Comparison of ENCODE assay signal across 11 cellular contexts in genomic region chr16:2671741-2672140, GRCh38. TPM values are rescaled to one million over a fixed set of nuclear protein-coding genes. Genes with fewer than 3 reads are reported as not detected.
DNase-seq lines count a peak whose midpoint lies in the region; ATAC-seq, FAIRE-seq and TF ChIP-seq lines count a peak whose summit lies in the region.
"Had no signal": no experiment of that assay in that cellular context is flagged by ENCODE, and none has a peak within 500 bp of the region (broad histone marks: within the 10 kb centered on the region; RNA-seq: fewer than 3 reads in every experiment).

No MANE protein-coding gene starts in this region.

- no peaks in the 10 kb centered on the region for H3K9me3 ChIP-seq in BLaER1
- no peaks in the 10 kb centered on the region for H3K9me3 ChIP-seq in K562 (replicated peaks; ENCODE audit: control insufficient read depth, insufficient read depth, low read depth, low read length)
- H3K9me3 ChIP-seq in SJCRH30 (replicated peaks), result no peaks in the 10 kb centered on the region

- POLR2A ChIA-PET in K562 (lab: Yijun Ruan, JAX), result no interaction called here

- FAIRE-seq in K562 (lab: Jason Lieb, UNC), result no peak
- FAIRE-seq: H54 had no signal

- H4K20me1 ChIP-seq in BLaER1, result peaks cover 37% of the 10 kb centered on the region
- H4K20me1 ChIP-seq in KMS-11 (ENCODE audit: insufficient read depth), result no peaks in the 10 kb centered on the region
- H4K20me1 ChIP-seq in K562 (replicated peaks; ENCODE audit: control insufficient read depth, insufficient read depth, low read length), result no peaks in the 10 kb centered on the region

- ATAC-seq in K562 (no peak), GM21526 (IDR thresholded peaks at IDR 0.05; ENCODE audit: low FRiP score, unreplicated experiment) (no peak)
- no peak for ATAC-seq in natural killer cell treated with Interleukin-12 subunit alpha and Interleukin-12 subunit beta and Interleukin-15 and Interleukin-18, amount 100 ng/mL, for 72 hours
- ATAC-seq: activated naive CD4-positive, alpha-beta T cell treated with anti-CD3 and anti-CD28 coated beads, Interleukin-2, amount 50 U/mL, for 72 hours had no signal

- H3K4me3 ChIP-seq in BLaER1 (peak overlapping the region; percentile 74; the same call in 1 of the 2 replicates), KMS-11 (IDR thresholded peaks at IDR 0.05; ENCODE audit: insufficient read depth, low read depth, low read length) (no peak overlapping the region), K562 (peak overlapping the region; percentile 63; the same call in 1 of the 2 replicates), SJCRH30 (no peak overlapping the region)

- H3K4me2 ChIP-seq in BLaER1 (peak overlapping the region; percentile 88), KMS-11 (peak overlapping the region; percentile 49; the same call in 1 of the 2 replicates), K562 (ENCODE audit: insufficient read depth, low read length) (peak overlapping the region; percentile 69; the same call in 1 of the 2 replicates)

- H3K27me3 Mint-ChIP-seq in natural killer cell treated with Interleukin-12 subunit alpha and Interleukin-12 subunit beta and Interleukin-15 and Interleukin-18, amount 100 ng/mL, for 72 hours, result no peaks in the 10 kb centered on the region

- BruUV-seq in K562 (replicated peaks; lab: Mats Ljungman, UMichigan), result no TSS peak

- TF ChIP-seq EP300 in K562 (IDR thresholded peaks at IDR 0.05; ENCODE audit: low read length), result no peak

- DNase-seq in K562 (ENCODE audit: extremely low read depth in 1 of 4, low spot score in 3 of 4) (no peak), SJCRH30 (no peak), HT-29 (ENCODE audit: low spot score) (no peak), SW480 (ENCODE audit: low spot score) (no peak)
- no peak for DNase-seq in natural killer cell treated with Interleukin-12 subunit alpha and Interleukin-12 subunit beta and Interleukin-15 and Interleukin-18, amount 100 ng/mL, for 72 hours (ENCODE audit: low spot score)
- DNase-seq: SW 1271 had no signal

- CTCF ChIA-PET in K562 (lab: Yijun Ruan, JAX; ENCODE audit: low intra/inter-chr PET ratio), result no interaction called here

- no peak overlapping the region for H3K27ac Mint-ChIP-seq in natural killer cell treated with Interleukin-12 subunit alpha and Interleukin-12 subunit beta and Interleukin-15 and Interleukin-18, amount 100 ng/mL, for 72 hours

- peaks cover 27% of the 10 kb centered on the region for H3K36me3 ChIP-seq in BLaER1
- no peaks in the 10 kb centered on the region for H3K36me3 ChIP-seq in KMS-11 (ENCODE audit: insufficient read depth)
- H3K36me3 ChIP-seq in K562 (ENCODE audit: control insufficient read depth, insufficient read depth, low read length), result peaks cover 19% of the 10 kb centered on the region; the same call in 1 of the 3 replicates
- H3K36me3 ChIP-seq in SJCRH30, result no peaks in the 10 kb centered on the region

- H3K9ac ChIP-seq in BLaER1 (peak overlapping the region; percentile 65; the same call in 1 of the 2 replicates), KMS-11 (no peak overlapping the region), K562 (ENCODE audit: insufficient read depth in 1 of 2, low read depth in 2 of 2, low read length in 2 of 2) (peak overlapping the region; percentile 57 to 76; a peak in 1 of 4 replicates)

- H3K4me3 Mint-ChIP-seq in natural killer cell treated with Interleukin-12 subunit alpha and Interleukin-12 subunit beta and Interleukin-15 and Interleukin-18, amount 100 ng/mL, for 72 hours, result peak overlapping the region; percentile 85

- H3K27ac ChIP-seq in BLaER1 (no peak overlapping the region), KMS-11 (no peak overlapping the region), K562 (ENCODE audit: extremely low read depth, low read depth, low read length) (no peak overlapping the region), SJCRH30 (no peak overlapping the region)

- H3K4me1 Mint-ChIP-seq in natural killer cell treated with Interleukin-12 subunit alpha and Interleukin-12 subunit beta and Interleukin-15 and Interleukin-18, amount 100 ng/mL, for 72 hours (ENCODE audit: low read depth in 2 of 2), result peaks cover 26 to 30% of the 10 kb centered on the region in 2 donors

- no peak for TF ChIP-seq CTCF in KMS-11 (conservative IDR thresholded peaks at IDR 0.05; ENCODE audit: low read depth, low read length)
- no peak for TF ChIP-seq CTCF in K562 (IDR thresholded peaks at IDR 0.05 in 2 of 3, conservative IDR thresholded peaks at IDR 0.05 in 1 of 3; ENCODE audit: insufficient read depth in 2 of 3, low read depth in 1 of 3, low read length in 3 of 3)

- peaks cover 12% of the 10 kb centered on the region; the same call in 1 of the 2 replicates for H3K79me2 ChIP-seq in KMS-11 (ENCODE audit: insufficient read depth, low read depth)
- H3K79me2 ChIP-seq in K562 (ENCODE audit: control insufficient read depth, insufficient read depth, low read length), result peaks cover 16% of the 10 kb centered on the region

- intact Hi-C loops in K562 (cut with micrococcal nuclease), result no loop called here

- peaks cover 62% of the 10 kb centered on the region for H3K4me1 ChIP-seq in BLaER1
- H3K4me1 ChIP-seq in KMS-11 (ENCODE audit: low read depth, poor library complexity, severe bottlenecking), result peaks cover 17% of the 10 kb centered on the region
- H3K4me1 ChIP-seq in K562 (replicated peaks in 1 of 2; ENCODE audit: control insufficient read depth in 2 of 2, insufficient read depth in 2 of 2, low read length in 2 of 2), result peaks cover 3 to 16% of the 10 kb centered on the region in 2 experiments; a peak in 4 of 5 replicates
- peaks cover 4% of the 10 kb centered on the region; the same call in 1 of the 2 replicates for H3K4me1 ChIP-seq in SJCRH30

- H3K9me1 ChIP-seq in K562 (ENCODE audit: control insufficient read depth, insufficient read depth, low read length), result no peaks in the 10 kb centered on the region

- no peaks in the 10 kb centered on the region for H3K27me3 ChIP-seq in BLaER1
- H3K27me3 ChIP-seq in KMS-11 (ENCODE audit: insufficient read depth, low read depth), result no peaks in the 10 kb centered on the region
- no peaks in the 10 kb centered on the region for H3K27me3 ChIP-seq in K562 (ENCODE audit: control insufficient read depth in 2 of 2, insufficient read depth in 2 of 2, low read length in 2 of 2)
- no peaks in the 10 kb centered on the region for H3K27me3 ChIP-seq in SJCRH30

- TF ChIP-seq POLR2A in K562 (conservative IDR thresholded peaks at IDR 0.05), result no peak

- 81% methylated on average over 13 of the region's 13 CpGs for WGBS in K562 (ENCODE audit: insufficient coverage, low coverage, missing lambda C conversion rate)

- in situ Hi-C loops in K562 (cut with MboI), result no loop called here

- H3K9me3 Mint-ChIP-seq in natural killer cell treated with Interleukin-12 subunit alpha and Interleukin-12 subunit beta and Interleukin-15 and Interleukin-18, amount 100 ng/mL, for 72 hours, result no peaks in the 10 kb centered on the region
- H3K9me3 Mint-ChIP-seq: activated naive CD4-positive, alpha-beta T cell treated with anti-CD3 and anti-CD28 coated beads, Interleukin-2, amount 50 U/mL, for 72 hours had no signal

- no peak for TF ChIP-seq RAD21 in K562 (CRISPR knock-in tag; conservative IDR thresholded peaks at IDR 0.05 in 1 of 2, IDR thresholded peaks at IDR 0.05 in 1 of 2)

- H2AFZ ChIP-seq in KMS-11 (ENCODE audit: low read depth) (no peak overlapping the region), K562 (ENCODE audit: low read depth, low read length) (no peak overlapping the region)

- no peaks in the 10 kb centered on the region for H3K36me3 Mint-ChIP-seq in natural killer cell treated with Interleukin-12 subunit alpha and Interleukin-12 subunit beta and Interleukin-15 and Interleukin-18, amount 100 ng/mL, for 72 hours

RNA-seq across cellular contexts. Expression of gene KCTD5, which starts 10.6 kb away (rescaled TPM):
- 43.6 and 59.1 TPM in 2 replicates for total RNA-seq in K562 (2011; cell fraction: chromatin; rRNA removed; ENCODE audit: low replicate concordance)
- total RNA-seq in K562 (2011; cell fraction: nucleolus; rRNA removed), result 40.1 and 50.7 TPM in 2 replicates
- 31.7 and 32.9 TPM in 2 replicates for total RNA-seq in K562 (2011; cell fraction: nucleoplasm; rRNA removed)
- total RNA-seq in K562 (2014; rRNA removed) (34.5 and 48.7 TPM in 2 replicates), K562 (2014; rRNA removed; fragmentation: Illumina TruSeq; extraction: Trizol) (15.4 and 17.2 TPM in 2 replicates), K562 (2015; rRNA removed; fragmentation: Illumina TruSeq; extraction: Trizol) (30.9 and 32.3 TPM in 2 replicates), K562 (2021) (39.0 and 40.0 TPM in 2 replicates)
- polyA plus RNA-seq in K562 (2011; rRNA removed) (36.1 and 37.5 TPM in 2 replicates), K562 (2014; fragmentation: Illumina TruSeq; extraction: Trizol) (31.2 and 39.2 TPM in 2 replicates), K562 (2014; fragmentation: Nextera tagmentation; extraction: Ambion mirVana) (1 to 10 TPM in 1 of 2 experiments, under 1 TPM in 1; 0.73 to 1.6 TPM), K562 (2014; rRNA removed) (58.0 and 58.3 TPM in 2 replicates)
- 49.9 and 152 TPM in 2 replicates for polyA plus RNA-seq in K562 (2011; cell fraction: cytosol; rRNA removed)
- 19.7 and 24.6 TPM in 2 replicates for polyA plus RNA-seq in K562 (2011; cell fraction: nucleus; rRNA removed)
- 27.5 and 34.3 TPM in 2 replicates for polyA plus RNA-seq in K562 (2012)
- 17.2 and 25.7 TPM in 2 replicates for polyA minus RNA-seq in K562 (2011; rRNA and poly(A)+ RNA removed)
- polyA minus RNA-seq in K562 (2011; cell fraction: cytosol; rRNA and poly(A)+ RNA removed), result 17.5 and 19.7 TPM in 2 replicates
- 18.7 and 23.8 TPM in 2 replicates for polyA minus RNA-seq in K562 (2011; cell fraction: nucleus; rRNA and poly(A)+ RNA removed)
- total RNA-seq in natural killer cell treated with Interleukin-12 subunit alpha and Interleukin-12 subunit beta and Interleukin-15 and Interleukin-18, amount 100 ng/mL, for 72 hours, result 10 to 100 TPM; 46.2 to 65.0 TPM
- 42.0 and 42.9 TPM in 2 replicates for total RNA-seq in SJCRH30 (2014; rRNA removed; shearing (Covaris generic))
- 73.1 and 104 TPM in 2 replicates for total RNA-seq in HT-29 (2014; rRNA removed; shearing (Covaris generic))

RNA-seq across cellular contexts. Expression of gene PRSS27, which starts 48.3 kb away (rescaled TPM):
- total RNA-seq in K562 (2011; cell fraction: chromatin; rRNA removed; ENCODE audit: low replicate concordance), result 0.83 and 2.0 TPM in 2 replicates
- 1.6 and 2.0 TPM in 2 replicates for total RNA-seq in K562 (2011; cell fraction: nucleolus; rRNA removed)
- total RNA-seq in K562 (2011; cell fraction: nucleoplasm; rRNA removed), result 1.4 and 1.5 TPM in 2 replicates
- total RNA-seq in K562 (2014; rRNA removed) (0.09 and 0.29 TPM in 2 replicates), K562 (2014; rRNA removed; fragmentation: Illumina TruSeq; extraction: Trizol) (not detected in 2 replicates), K562 (2015; rRNA removed; fragmentation: Illumina TruSeq; extraction: Trizol) (0.15 and 0.18 TPM in 2 replicates), K562 (2021) (0.16 and 0.20 TPM in 2 replicates)
- polyA plus RNA-seq in K562 (2011; rRNA removed) (0.20 TPM in 2 replicates), K562 (2014; fragmentation: Illumina TruSeq; extraction: Trizol) (0.11 TPM in 1 of 2 replicates, not detected in the other), K562 (2014; fragmentation: Nextera tagmentation; extraction: Ambion mirVana) (not detected), K562 (2014; rRNA removed) (0.22 TPM in 1 of 2 replicates, not detected in the other)
- 0.19 and 0.86 TPM in 2 replicates for polyA plus RNA-seq in K562 (2011; cell fraction: cytosol; rRNA removed)
- polyA plus RNA-seq in K562 (2011; cell fraction: nucleus; rRNA removed), result 0.65 and 0.77 TPM in 2 replicates
- polyA plus RNA-seq in K562 (2012), result 0.26 and 1.3 TPM in 2 replicates
- 0.07 and 0.15 TPM in 2 replicates for polyA minus RNA-seq in K562 (2011; rRNA and poly(A)+ RNA removed)
- polyA minus RNA-seq in K562 (2011; cell fraction: cytosol; rRNA and poly(A)+ RNA removed), result not detected in 2 replicates
- 0.44 and 0.67 TPM in 2 replicates for polyA minus RNA-seq in K562 (2011; cell fraction: nucleus; rRNA and poly(A)+ RNA removed)
- total RNA-seq in natural killer cell treated with Interleukin-12 subunit alpha and Interleukin-12 subunit beta and Interleukin-15 and Interleukin-18, amount 100 ng/mL, for 72 hours, result 1 to 10 TPM; 1.1 to 1.4 TPM
- total RNA-seq in SJCRH30 (2014; rRNA removed; shearing (Covaris generic)), result 0.33 and 0.40 TPM in 2 replicates
- 0.23 and 2.6 TPM in 2 replicates for total RNA-seq in HT-29 (2014; rRNA removed; shearing (Covaris generic))

Comparison
In these comparisons a context has a peak if more than half of its experiments do, and no peak if none do; other contexts are left out.
1. H3K4me3 ChIP-seq: peak in BLaER1 (single experiment) and K562 (single experiment); none in KMS-11 (single experiment) and SJCRH30 (single experiment).
2. Peak in every context shown above with its lines, with median percentiles within 50 percentile points of each other: H3K4me2 ChIP-seq.